ENCODE assay signal across 13 cellular contexts in genomic region chr10:119302172-119302571, GRCh38.
DNase-seq lines count a peak whose midpoint lies in the region; ATAC-seq and TF ChIP-seq lines count a peak whose summit lies in the region.
"Had no signal": no experiment of that assay in that cellular context is flagged by ENCODE, and none has a peak within 500 bp of the region (broad histone marks: within the 10 kb centered on the region; RNA-seq: fewer than 3 reads in every experiment).

No MANE protein-coding gene starts in this region.

- H3K9me3 ChIP-seq in CD4-positive, CD25-positive, alpha-beta regulatory T cell (ENCODE audit: control insufficient read depth in 2 of 2, low read length in 2 of 2): no peaks in the 10 kb centered on the region
- H3K9me3 ChIP-seq in Loucy (ENCODE audit: insufficient read depth, low read depth, low read length): no peaks in the 10 kb centered on the region
- H3K9me3 ChIP-seq in effector memory CD4-positive, alpha-beta T cell (ENCODE audit: control insufficient read depth, low read length): no peaks in the 10 kb centered on the region
- H3K9me3 ChIP-seq in spleen: peaks cover 0 to 9% (median 8%) of the 10 kb centered on the region in 8 donors
- H3K9me3 ChIP-seq: prostate gland had no signal

- H3K36me3 Mint-ChIP-seq in CD4-positive, CD25-positive, alpha-beta regulatory T cell: peaks cover 19% of the 10 kb centered on the region

- H3K36me3 ChIP-seq in CD4-positive, CD25-positive, alpha-beta regulatory T cell (ENCODE audit: control insufficient read depth, insufficient read depth, low read length): peaks cover 6% of the 10 kb centered on the region
- no peaks in the 10 kb centered on the region for H3K36me3 ChIP-seq in Loucy (ENCODE audit: insufficient read depth, low read length)
- H3K36me3 ChIP-seq in effector memory CD4-positive, alpha-beta T cell (ENCODE audit: control insufficient read depth, insufficient read depth, low read length): no peaks in the 10 kb centered on the region
- peaks cover 0 to 10% (median 0%) of the 10 kb centered on the region in 6 donors for H3K36me3 ChIP-seq in spleen
- H3K36me3 ChIP-seq: prostate gland had no signal

- H3K9ac ChIP-seq in Loucy (ENCODE audit: low read depth, low read length, poor library complexity, severe bottlenecking): peak overlapping the region; percentile 15

- peak overlapping the region; percentile 94 to 98 (median 96) for H3K27ac Mint-ChIP-seq in CD4-positive, CD25-positive, alpha-beta regulatory T cell

- peaks cover 34% of the 10 kb centered on the region; the same call in 1 of the 2 replicates for H3K79me2 ChIP-seq in Loucy (ENCODE audit: insufficient read depth, low read length)

- peaks cover 0 to 7% (median 2%) of the 10 kb centered on the region in 7 donors for H3K9me3 Mint-ChIP-seq in CD4-positive, CD25-positive, alpha-beta regulatory T cell

- intact Hi-C loops in spleen (cut with DNase I; ENCODE audit: low total_unique reads): no loop called here

- no peak for ATAC-seq in CD4-positive, CD25-positive, alpha-beta regulatory T cell (ENCODE audit: low read depth in 2 of 2)
- no peak for ATAC-seq in GM21423 (IDR thresholded peaks at IDR 0.05; ENCODE audit: unreplicated experiment)

- no peaks in the 10 kb centered on the region for H3K27me3 ChIP-seq in CD4-positive, CD25-positive, alpha-beta regulatory T cell (ENCODE audit: control insufficient read depth, insufficient read depth, low read length)
- no peaks in the 10 kb centered on the region for H3K27me3 ChIP-seq in Loucy (ENCODE audit: insufficient read depth, low read length, poor library complexity, severe bottlenecking)
- no peaks in the 10 kb centered on the region for H3K27me3 ChIP-seq in effector memory CD4-positive, alpha-beta T cell (replicated peaks; ENCODE audit: control insufficient read depth, insufficient read depth, low read length, poor library complexity, severe bottlenecking)
- no peaks in the 10 kb centered on the region for H3K27me3 ChIP-seq in spleen (replicated peaks in 1 of 7)
- H3K27me3 ChIP-seq: dorsolateral prefrontal cortex had no signal

- no peaks in the 10 kb centered on the region for H3K27me3 Mint-ChIP-seq in CD4-positive, CD25-positive, alpha-beta regulatory T cell

- peak overlapping the region; percentile 82 for H3K27ac ChIP-seq in CD4-positive, CD25-positive, alpha-beta regulatory T cell (ENCODE audit: insufficient read depth, low read length, poor library complexity, severe bottlenecking)
- peak overlapping the region; percentile 80 for H3K27ac ChIP-seq in effector memory CD4-positive, alpha-beta T cell (ENCODE audit: insufficient read depth, low read length, poor library complexity, severe bottlenecking)
- peak overlapping the region in 5 of 8 donors; percentile 64 to 79 (median 74) for H3K27ac ChIP-seq in spleen

- H3K4me1 Mint-ChIP-seq in CD4-positive, CD25-positive, alpha-beta regulatory T cell: peaks cover 14 to 85% (median 65%) of the 10 kb centered on the region in 4 donors

- TF ChIP-seq POLR2A in spleen (IDR thresholded peaks at IDR 0.05): no peak

- in situ Hi-C loops in ACHN (cut with HindIII; ENCODE audit: low pct_ligation_motif_present, low pct_unique_long_range_greater_than_20kb, low sequenced_read_pairs): no loop called here

- peak overlapping the region; percentile 45 for H3K4me3 ChIP-seq in CD4-positive, CD25-positive, alpha-beta regulatory T cell (ENCODE audit: low read depth, low read length)
- H3K4me3 ChIP-seq in Loucy (ENCODE audit: low read length, poor library complexity, severe bottlenecking) (no peak overlapping the region), spleen (no peak overlapping the region)
- H3K4me3 ChIP-seq in effector memory CD4-positive, alpha-beta T cell (ENCODE audit: insufficient read depth, low read depth, low read length, poor library complexity, severe bottlenecking): no peak overlapping the region
- H3K4me3 ChIP-seq: dorsolateral prefrontal cortex, prostate gland had no signal

- peaks cover 80% of the 10 kb centered on the region for H3K4me1 ChIP-seq in CD4-positive, CD25-positive, alpha-beta regulatory T cell (ENCODE audit: control insufficient read depth, insufficient read depth, low read length, poor library complexity, severe bottlenecking)
- H3K4me1 ChIP-seq in Loucy (ENCODE audit: insufficient read depth, low read length, poor library complexity, severe bottlenecking) (peaks cover 74% of the 10 kb centered on the region), spleen (peaks cover 39 to 88% (median 82%) of the 10 kb centered on the region in 6 donors)
- peaks cover 57% of the 10 kb centered on the region for H3K4me1 ChIP-seq in effector memory CD4-positive, alpha-beta T cell (ENCODE audit: control insufficient read depth, insufficient read depth, low read length, poor library complexity, severe bottlenecking)
- H3K4me1 ChIP-seq: prostate gland had no signal

- DNase-seq in CD4-positive, CD25-positive, alpha-beta regulatory T cell: peak in 1 of 3 donors; percentile 76
- DNase-seq in effector memory CD4-positive, alpha-beta T cell: no peak
- DNase-seq in spleen (no peak), NCI-H1436 treated with DMSO at 0.1 percent for 48 hours (lab: John Stamatoyannopoulos, UW) (no peak), GF-D8 (lab: John Stamatoyannopoulos, UW) (no peak), ACHN (no peak)
- DNase-seq: COR-L47, dorsolateral prefrontal cortex, midbrain, NCI-H1092 had no signal

- peak overlapping the region; percentile 17 to 84 (median 76) for H3K4me3 Mint-ChIP-seq in CD4-positive, CD25-positive, alpha-beta regulatory T cell

- H4K20me1 ChIP-seq in Loucy (ENCODE audit: insufficient read depth, low read length, poor library complexity, severe bottlenecking): peaks cover 5% of the 10 kb centered on the region

- H3K4me2 ChIP-seq in Loucy (ENCODE audit: low read depth, low read length, poor library complexity, severe bottlenecking): no peak overlapping the region

- WGBS in spleen, 5 donors: 57 to 85% (median 69%) methylated on average over 3 of the region's 3 CpGs

- H2AFZ ChIP-seq in Loucy (ENCODE audit: low read length): no peak overlapping the region

- H3F3A ChIP-seq in Loucy (ENCODE audit: low read depth): peaks cover 14% of the 10 kb centered on the region

- no peaks in the 10 kb centered on the region for H3K9me2 ChIP-seq in Loucy (replicated peaks; ENCODE audit: low read depth, low read length)

- TF ChIP-seq CTCF in Loucy (conservative IDR thresholded peaks at IDR 0.05; ENCODE audit: low read length) (no peak), spleen (IDR thresholded peaks at IDR 0.05 in 8 of 11, conservative IDR thresholded peaks at IDR 0.05 in 3 of 11) (no peak)
